ENCODE assay signal across 27 cellular contexts in genomic region chr2:8593239-8593638, GRCh38.
"Had no signal": no experiment of that assay in that cellular context is flagged by ENCODE, and none has a peak within 500 bp of the region (broad histone marks: within the 10 kb centered on the region; RNA-seq: fewer than 3 reads in every experiment).

No MANE protein-coding gene starts in this region.

- H3K27me3 ChIP-seq: brain microvascular endothelial cell, SJCRH30 had no signal

- H3K9me3 ChIP-seq: SJCRH30 had no signal

- ATAC-seq: activated CD8-positive, alpha-beta T cell treated with anti-CD3 and anti-CD28 coated beads for 36 hours; activated naive CD8-positive, alpha-beta T cell treated with anti-CD3 and anti-CD28 coated beads, Interleukin-2, amount 50 U/mL, for 24 hours; activated T-cell treated with anti-CD3 and anti-CD28 coated beads, Interleukin-2, amount 50 U/mL, for 72 hours; activated T-helper 17 cell treated with anti-CD3 and anti-CD28 coated beads, Interleukin-2, amount 50 U/mL, for 72 hours had no signal

- H3K4me1 ChIP-seq: SJCRH30 had no signal

- DNase-seq: activated CD4-positive, alpha-beta T cell treated with anti-CD3 and anti-CD28 coated beads, Interleukin-2, amount 10 ng/mL, durations not matched to agents 24 days and 14 days; activated CD4-positive, alpha-beta T cell treated with anti-CD3 and anti-CD28 coated beads, Interleukin-2, amount 50 U/mL, for 4 hours; activated CD8-positive, alpha-beta T cell treated with anti-CD3 and anti-CD28 coated beads for 36 hours; activated gamma-delta T cell treated with Interleukin-2 at 50 U/mL for 16 hours; activated naive CD4-positive, alpha-beta T cell treated with anti-CD3 and anti-CD28 coated beads for 36 hours; activated naive CD8-positive, alpha-beta T cell treated with anti-CD3 and anti-CD28 coated beads, Interleukin-2, amount 50 U/mL, for 24 hours; activated T-cell treated with anti-CD3 and anti-CD28 coated beads, Interleukin-2, amount 50 U/mL, for 1 hour; activated T-cell treated with anti-CD3 and anti-CD28 coated beads, Interleukin-2, amount 50 U/mL, for 72 hours; amniotic stem cell; aorta; brain microvascular endothelial cell; MM.1S; NCI-H1105 treated with DMSO at 0.1 percent for 48 hours; NCI-H1436; NCI-H1694; NCI-H1930; NCI-H2081 treated with DMSO at 0.1 percent for 48 hours; NCI-H226; NCI-H446 treated with DMSO at 0.1 percent for 48 hours; NCI-H524; NK-92 treated with Interleukin-12 subunit alpha and Interleukin-12 subunit beta, amount 100 ng/mL, for 24 hours; SHP77; SJCRH30; T1000 had no signal

- H3K9ac ChIP-seq: KMS-11 had no signal

- H3K36me3 ChIP-seq: brain microvascular endothelial cell, SJCRH30 had no signal

- H3K4me2 ChIP-seq: KMS-11 had no signal

- H3K27ac ChIP-seq: brain microvascular endothelial cell, KMS-11, SJCRH30, SK-N-MC had no signal

- H3K4me3 ChIP-seq: SJCRH30, SK-N-MC had no signal
